ENCODE assay signal across 19 cellular contexts in the genomic region with DNA sequence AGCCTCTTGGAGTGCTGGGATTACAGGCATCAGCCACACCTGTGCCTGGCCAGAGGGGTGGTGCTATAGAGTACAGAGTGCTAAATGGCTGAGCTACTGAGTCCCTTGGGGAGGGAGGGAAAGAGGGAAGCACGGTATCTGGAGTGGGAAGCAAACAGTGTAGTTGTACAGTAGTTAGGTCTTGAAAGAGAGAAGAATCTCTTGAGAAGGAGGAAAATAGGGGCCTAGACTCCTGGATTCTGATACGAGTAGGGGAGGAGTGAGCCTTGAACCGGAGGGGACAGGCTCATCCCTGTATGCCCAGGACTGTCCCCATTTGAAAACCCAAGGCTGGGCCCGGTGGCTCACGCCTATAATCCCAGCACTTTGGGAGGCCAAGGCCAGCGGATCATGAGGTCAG. TPM values are rescaled to one million over a fixed set of nuclear protein-coding genes. Genes with fewer than 3 reads are reported as not detected.
A peak's percentile ranks its signal among the peaks of the same experiment; 100 is the strongest.
DNase-seq lines count a peak whose midpoint lies in the region; TF ChIP-seq lines count a peak whose summit lies in the region.
"Had no signal": no experiment of that assay in that cellular context is flagged by ENCODE, and none has a peak within 500 bp of the region (broad histone marks: within the 10 kb centered on the region; RNA-seq: fewer than 3 reads in every experiment).

No MANE protein-coding gene starts in this region.

- peak overlapping the region; percentile 36 for H3K27ac Mint-ChIP-seq in activated T-helper 1 cell treated with anti-CD3 and anti-CD28 coated beads, Interleukin-12 subunit alpha, Interleukin-12 subunit beta, Interleukin-2, Interleukin-4 antibody, amounts not matched to agents 30 ng/mL and 10 ng/mL and 1 ng/mL, durations not matched to agents 14 hours and 24 hours and 36 hours
- peak overlapping the region in 1 of 3 experiments; percentile 28 for H3K27ac Mint-ChIP-seq in nephron

- H3K36me3 ChIP-seq in tibial nerve, result peaks cover 0 to 47% (median 8%) of the 10 kb centered on the region in 3 donors
- peaks cover 6% of the 10 kb centered on the region for H3K36me3 ChIP-seq in colonic mucosa
- H3K36me3 ChIP-seq: uterus had no signal

- DNase-seq in activated T-cell treated with anti-CD3 and anti-CD28 coated beads, Interleukin-2, amount 50 U/mL, for 1 hour, result peak; percentile 34
- DNase-seq in activated T-cell treated with anti-CD3 and anti-CD28 coated beads, Interleukin-2, amount 50 U/mL, for 48 hours, result no peak
- DNase-seq in GM20000 (ENCODE audit: low spot score) (peak; percentile 12), tibial nerve (ENCODE audit: low spot score in 2 of 2) (no peak), NK-92 (lab: John Stamatoyannopoulos, UW; ENCODE audit: unreplicated experiment) (no peak), colonic mucosa (no peak)
- no peak for DNase-seq in activated T-helper 1 cell treated with anti-CD3 and anti-CD28 coated beads, Interleukin-12 subunit alpha, Interleukin-12 subunit beta, Interleukin-2, Interleukin-4 antibody, amounts not matched to agents 30 ng/mL and 10 ng/mL and 1 ng/mL, durations not matched to agents 14 hours and 24 hours and 36 hours (ENCODE audit: low spot score)
- DNase-seq: ACHN; activated CD4-positive, alpha-beta T cell treated with anti-CD3 and anti-CD28 coated beads for 48 hours; activated gamma-delta T cell; body of pancreas; NCI-H1105; NCI-H446; stimulated activated naive CD4-positive, alpha-beta T cell treated with Interleukin-2 at 50 U/mL for 16 hours; T1000; uterus had no signal

- H3K9me3 Mint-ChIP-seq in activated T-helper 1 cell treated with anti-CD3 and anti-CD28 coated beads, Interleukin-12 subunit alpha, Interleukin-12 subunit beta, Interleukin-2, Interleukin-4 antibody, amounts not matched to agents 30 ng/mL and 10 ng/mL and 1 ng/mL, durations not matched to agents 14 hours and 24 hours and 36 hours, result no peaks in the 10 kb centered on the region
- no peaks in the 10 kb centered on the region for H3K9me3 Mint-ChIP-seq in nephron

- H3K4me1 ChIP-seq in tibial nerve (peaks cover 0 to 47% (median 3%) of the 10 kb centered on the region in 4 donors), colonic mucosa (peaks cover 7% of the 10 kb centered on the region)
- H3K4me1 ChIP-seq: parathyroid adenoma, uterus had no signal

- H3K36me3 Mint-ChIP-seq in activated T-helper 1 cell treated with anti-CD3 and anti-CD28 coated beads, Interleukin-12 subunit alpha, Interleukin-12 subunit beta, Interleukin-2, Interleukin-4 antibody, amounts not matched to agents 30 ng/mL and 10 ng/mL and 1 ng/mL, durations not matched to agents 14 hours and 24 hours and 36 hours (ENCODE audit: low read depth), result peaks cover 39% of the 10 kb centered on the region
- H3K36me3 Mint-ChIP-seq in nephron (ENCODE audit: low read depth), result peaks cover 44% of the 10 kb centered on the region

- no peak overlapping the region for H3K27ac ChIP-seq in tibial nerve
- H3K27ac ChIP-seq in colonic mucosa, result no peak overlapping the region
- H3K27ac ChIP-seq: body of pancreas, parathyroid adenoma, uterus had no signal

- H3K9me3 ChIP-seq in tibial nerve (no peaks in the 10 kb centered on the region), colonic mucosa (no peaks in the 10 kb centered on the region)
- H3K9me3 ChIP-seq: body of pancreas, uterus had no signal

- TF ChIP-seq EP300 in tibial nerve (IDR thresholded peaks at IDR 0.05), result no peak

- peak overlapping the region; percentile 54 for H3K4me3 Mint-ChIP-seq in activated T-helper 1 cell treated with anti-CD3 and anti-CD28 coated beads, Interleukin-12 subunit alpha, Interleukin-12 subunit beta, Interleukin-2, Interleukin-4 antibody, amounts not matched to agents 30 ng/mL and 10 ng/mL and 1 ng/mL, durations not matched to agents 14 hours and 24 hours and 36 hours
- H3K4me3 Mint-ChIP-seq in nephron, result peak overlapping the region; percentile 17 to 51 (median 43)

- H3K27me3 Mint-ChIP-seq in activated T-helper 1 cell treated with anti-CD3 and anti-CD28 coated beads, Interleukin-12 subunit alpha, Interleukin-12 subunit beta, Interleukin-2, Interleukin-4 antibody, amounts not matched to agents 30 ng/mL and 10 ng/mL and 1 ng/mL, durations not matched to agents 14 hours and 24 hours and 36 hours (ENCODE audit: insufficient read depth), result no peaks in the 10 kb centered on the region
- no peaks in the 10 kb centered on the region for H3K27me3 Mint-ChIP-seq in nephron (ENCODE audit: low read depth)

- TF ChIP-seq POLR2A in tibial nerve (IDR thresholded peaks at IDR 0.05), result no peak

- intact Hi-C loops in activated T-helper 1 cell treated with anti-CD3 and anti-CD28 coated beads, Interleukin-12 subunit alpha, Interleukin-12 subunit beta, Interleukin-2, Interleukin-4 antibody, amounts not matched to agents 30 ng/mL and 10 ng/mL and 1 ng/mL, durations not matched to agents 14 hours and 24 hours and 36 hours (cut with micrococcal nuclease), result no loop called here
- intact Hi-C loops in colonic mucosa (cut with DNase I), result no loop called here

- peaks cover 71% of the 10 kb centered on the region for H3K4me1 Mint-ChIP-seq in activated T-helper 1 cell treated with anti-CD3 and anti-CD28 coated beads, Interleukin-12 subunit alpha, Interleukin-12 subunit beta, Interleukin-2, Interleukin-4 antibody, amounts not matched to agents 30 ng/mL and 10 ng/mL and 1 ng/mL, durations not matched to agents 14 hours and 24 hours and 36 hours (ENCODE audit: low read depth)
- peaks cover 46% of the 10 kb centered on the region for H3K4me1 Mint-ChIP-seq in nephron

- TF ChIP-seq CTCF in GM20000 (IDR thresholded peaks at IDR 0.05; ENCODE audit: extremely low read depth, missing control alignments) (no peak), nephron (IDR thresholded peaks at IDR 0.05; ENCODE audit: unreplicated experiment in 3 of 3) (no peak), tibial nerve (IDR thresholded peaks at IDR 0.05) (no peak), colonic mucosa (IDR thresholded peaks at IDR 0.05) (no peak)

- H3K4me3 ChIP-seq in tibial nerve, result no peak overlapping the region
- H3K4me3 ChIP-seq in colonic mucosa, result no peak overlapping the region
- H3K4me3 ChIP-seq: body of pancreas, K562, uterus had no signal

- 75 to 78% methylated on average over 6 of the region's 6 CpGs for WGBS in tibial nerve, 2 donors

- H3K27me3 ChIP-seq in tibial nerve (no peaks in the 10 kb centered on the region), colonic mucosa (no peaks in the 10 kb centered on the region)
- H3K27me3 ChIP-seq: body of pancreas, uterus had no signal

- H3K9ac ChIP-seq in colonic mucosa (ENCODE audit: low read depth in 2 of 2, low read length in 2 of 2), result no peak overlapping the region
- H3K9ac ChIP-seq: parathyroid adenoma had no signal

RNA-seq across cellular contexts. Expression of gene MYADM, which starts 5.1 kb away (rescaled TPM):
- total RNA-seq in activated T-helper 1 cell treated with anti-CD3 and anti-CD28 coated beads, Interleukin-12 subunit alpha, Interleukin-12 subunit beta, Interleukin-2, Interleukin-4 antibody, amounts not matched to agents 30 ng/mL and 10 ng/mL and 1 ng/mL, durations not matched to agents 14 hours and 24 hours and 36 hours, result 58.8 and 63.1 TPM in 2 replicates
- total RNA-seq in tibial nerve, result 10 to 100 TPM; 27.3 to 37.7 (median 31.9) TPM
- total RNA-seq in colonic mucosa, result 100 to 1,000 TPM in 1 of 2 donors, 10 to 100 TPM in 1; 80.5 to 110 TPM

RNA-seq across cellular contexts. Expression of gene PRKCG, which starts 9.2 kb away (rescaled TPM):
- total RNA-seq in activated T-helper 1 cell treated with anti-CD3 and anti-CD28 coated beads, Interleukin-12 subunit alpha, Interleukin-12 subunit beta, Interleukin-2, Interleukin-4 antibody, amounts not matched to agents 30 ng/mL and 10 ng/mL and 1 ng/mL, durations not matched to agents 14 hours and 24 hours and 36 hours, result not detected in 2 replicates
- not detected for total RNA-seq in tibial nerve
- total RNA-seq in colonic mucosa, result under 1 TPM; 0.08 to 0.22 TPM
- total RNA-seq: K562 had no signal

RNA-seq across cellular contexts. Expression of gene CACNG7, which starts 36.3 kb away (rescaled TPM):
- total RNA-seq in activated T-helper 1 cell treated with anti-CD3 and anti-CD28 coated beads, Interleukin-12 subunit alpha, Interleukin-12 subunit beta, Interleukin-2, Interleukin-4 antibody, amounts not matched to agents 30 ng/mL and 10 ng/mL and 1 ng/mL, durations not matched to agents 14 hours and 24 hours and 36 hours, result not detected in 2 replicates
- not detected for total RNA-seq in tibial nerve
- total RNA-seq in colonic mucosa, result under 1 TPM in 1 of 2 donors, not detected in 1; 0.16 TPM
- total RNA-seq: body of pancreas, K562 had no signal

RNA-seq across cellular contexts. Expression of gene NLRP12, which starts 48.6 kb away (rescaled TPM):
- total RNA-seq in activated T-helper 1 cell treated with anti-CD3 and anti-CD28 coated beads, Interleukin-12 subunit alpha, Interleukin-12 subunit beta, Interleukin-2, Interleukin-4 antibody, amounts not matched to agents 30 ng/mL and 10 ng/mL and 1 ng/mL, durations not matched to agents 14 hours and 24 hours and 36 hours, result not detected in 2 replicates
- total RNA-seq in tibial nerve (1 to 10 TPM in 2 of 4 donors, under 1 TPM in 2; 0.42 to 2.9 (median 1.2) TPM), colonic mucosa (under 1 TPM in 1 of 2 donors, not detected in 1; 0.11 TPM)
- total RNA-seq: K562 had no signal

Comparison
In these comparisons a context has a peak if more than half of its experiments do, and no peak if none do; other contexts are left out.
1. DNase-seq: peak in activated T-cell treated with anti-CD3 and anti-CD28 coated beads, Interleukin-2, amount 50 U/mL, for 1 hour (single experiment) and GM20000 (single experiment); none in activated T-cell treated with anti-CD3 and anti-CD28 coated beads, Interleukin-2, amount 50 U/mL, for 48 hours (0 of 2), activated T-helper 1 cell treated with anti-CD3 and anti-CD28 coated beads, Interleukin-12 subunit alpha, Interleukin-12 subunit beta, Interleukin-2, Interleukin-4 antibody, amounts not matched to agents 30 ng/mL and 10 ng/mL and 1 ng/mL, durations not matched to agents 14 hours and 24 hours and 36 hours (single experiment), tibial nerve (0 of 2), NK-92 (single experiment) and colonic mucosa (single experiment).